In the genomic region with DNA sequence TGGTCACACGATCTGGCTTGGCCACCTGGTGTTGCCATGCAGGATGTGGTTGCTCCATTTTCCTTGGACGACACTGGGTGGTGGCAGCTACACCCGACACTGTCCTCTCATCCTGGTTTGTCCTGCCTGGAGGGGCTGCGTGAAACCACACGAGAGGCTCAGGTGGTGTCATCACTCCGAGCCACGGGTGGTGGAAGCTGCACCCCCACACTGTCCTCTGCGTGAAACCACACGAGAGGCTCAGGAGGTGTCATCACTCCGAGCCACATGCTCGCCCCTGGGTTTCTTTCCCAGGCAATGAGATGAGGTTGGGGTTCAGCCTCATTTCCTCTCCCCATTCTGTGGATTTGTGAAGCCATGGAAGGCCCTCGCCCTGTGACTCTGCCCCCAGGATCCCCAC, we compare ENCODE assay signal across 22 cellular contexts. TPM values are rescaled to one million over a fixed set of nuclear protein-coding genes. Genes with fewer than 3 reads are reported as not detected.
DNase-seq lines count a peak whose midpoint lies in the region; ATAC-seq and TF ChIP-seq lines count a peak whose summit lies in the region.
"Had no signal": no experiment of that assay in that cellular context is flagged by ENCODE, and none has a peak within 500 bp of the region (broad histone marks: within the 10 kb centered on the region; RNA-seq: fewer than 3 reads in every experiment).

No MANE protein-coding gene starts in this region.

- intact Hi-C loops in posterior vena cava (cut with DNase I) = no loop called here

- peaks cover 4% of the 10 kb centered on the region for H3K9me3 Mint-ChIP-seq in chondrocyte (ENCODE audit: low read depth)
- H3K9me3 Mint-ChIP-seq in natural killer cell treated with Interleukin-12 subunit alpha and Interleukin-12 subunit beta and Interleukin-15 and Interleukin-18, amount 100 ng/mL, for 72 hours = peaks cover 3% of the 10 kb centered on the region
- H3K9me3 Mint-ChIP-seq: CD8-positive, alpha-beta T cell had no signal

- no peak overlapping the region for H3K9ac ChIP-seq in BLaER1

- DNase-seq in chondrocyte (ENCODE audit: low spot score) (no peak), posterior vena cava (ENCODE audit: low spot score) (no peak), glomerular visceral epithelial cell (ENCODE audit: extremely low spot score) (no peak)
- DNase-seq in natural killer cell treated with Interleukin-12 subunit alpha and Interleukin-12 subunit beta and Interleukin-15 and Interleukin-18, amount 100 ng/mL, for 72 hours (ENCODE audit: low spot score) = peak; percentile 59
- DNase-seq: 8988T; ACHN; AML-193; BE2C; Caco-2; CD4-positive, CD25-positive, alpha-beta regulatory T cell; CD8-positive, alpha-beta T cell; DMS153; DND-41; GDM1; HFFc6 had no signal

- peak overlapping the region; percentile 84 for H3K4me2 ChIP-seq in BLaER1
- H3K4me2 ChIP-seq: A549, GM23338 had no signal

- peak; percentile 45 to 51 for ATAC-seq in natural killer cell treated with Interleukin-12 subunit alpha and Interleukin-12 subunit beta and Interleukin-15 and Interleukin-18, amount 100 ng/mL, for 72 hours
- no peak for ATAC-seq in GM18909 (IDR thresholded peaks at IDR 0.05; ENCODE audit: poor library complexity, unreplicated experiment)
- ATAC-seq: A549; CD8-positive, alpha-beta T cell; GM12878; GM23338 had no signal

- peaks cover 12% of the 10 kb centered on the region for H3K9me3 ChIP-seq in BLaER1
- H3K9me3 ChIP-seq: A549, BE2C, Caco-2 had no signal

- no peak overlapping the region for H3K4me3 Mint-ChIP-seq in chondrocyte (ENCODE audit: unreplicated experiment)
- H3K4me3 Mint-ChIP-seq in natural killer cell treated with Interleukin-12 subunit alpha and Interleukin-12 subunit beta and Interleukin-15 and Interleukin-18, amount 100 ng/mL, for 72 hours = no peak overlapping the region
- H3K4me3 Mint-ChIP-seq: CD4-positive, CD25-positive, alpha-beta regulatory T cell; CD8-positive, alpha-beta T cell; GM23338; HFFc6 had no signal

- peaks cover 27% of the 10 kb centered on the region for H3K36me3 ChIP-seq in BLaER1
- H3K36me3 ChIP-seq: HAP-1 had no signal

- H3K4me1 ChIP-seq in BLaER1 = peaks cover 67% of the 10 kb centered on the region
- H3K4me1 ChIP-seq: A549, BE2C, Caco-2, HAP-1 had no signal

- H3K4me1 Mint-ChIP-seq in chondrocyte (ENCODE audit: low read depth) = no peaks in the 10 kb centered on the region
- H3K4me1 Mint-ChIP-seq in natural killer cell treated with Interleukin-12 subunit alpha and Interleukin-12 subunit beta and Interleukin-15 and Interleukin-18, amount 100 ng/mL, for 72 hours (ENCODE audit: low read depth in 2 of 2) = peaks cover 6 to 9% of the 10 kb centered on the region in 2 donors
- H3K4me1 Mint-ChIP-seq: GM23338 had no signal

- no peak overlapping the region for H3K27ac ChIP-seq in BLaER1
- H3K27ac ChIP-seq: A549, C4-2B had no signal

- peak overlapping the region; percentile 36 for H3K27ac Mint-ChIP-seq in chondrocyte (ENCODE audit: unreplicated experiment)
- H3K27ac Mint-ChIP-seq in natural killer cell treated with Interleukin-12 subunit alpha and Interleukin-12 subunit beta and Interleukin-15 and Interleukin-18, amount 100 ng/mL, for 72 hours = no peak overlapping the region
- H3K27ac Mint-ChIP-seq: CD4-positive, CD25-positive, alpha-beta regulatory T cell; CD8-positive, alpha-beta T cell; GM23338; HFFc6 had no signal

- H3K36me3 Mint-ChIP-seq in chondrocyte (ENCODE audit: low read depth) = peaks cover 33% of the 10 kb centered on the region
- H3K36me3 Mint-ChIP-seq in natural killer cell treated with Interleukin-12 subunit alpha and Interleukin-12 subunit beta and Interleukin-15 and Interleukin-18, amount 100 ng/mL, for 72 hours = peaks cover 9% of the 10 kb centered on the region

- H3K4me3 ChIP-seq in BLaER1 = no peak overlapping the region
- H3K4me3 ChIP-seq: A549, GM12878, GM23338, HAP-1 had no signal

- H3K27me3 ChIP-seq in BLaER1 = peaks cover 29% of the 10 kb centered on the region
- H3K27me3 ChIP-seq: BE2C had no signal

- no peaks in the 10 kb centered on the region for H3K27me3 Mint-ChIP-seq in chondrocyte (ENCODE audit: low read depth)
- peaks cover 18 to 23% of the 10 kb centered on the region in 2 donors for H3K27me3 Mint-ChIP-seq in natural killer cell treated with Interleukin-12 subunit alpha and Interleukin-12 subunit beta and Interleukin-15 and Interleukin-18, amount 100 ng/mL, for 72 hours

- no peak for TF ChIP-seq CTCF in chondrocyte (IDR thresholded peaks at IDR 0.05)

- H4K20me1 ChIP-seq in BLaER1 = no peaks in the 10 kb centered on the region

RNA-seq across cellular contexts. Expression of a gene that starts 34.3 kb away (rescaled TPM):
- total RNA-seq in chondrocyte (47.7 to 54.6 TPM (median 48.0 TPM) in 3 replicates), posterior vena cava (10 to 100 TPM; 48.9 to 52.6 TPM)
- total RNA-seq in natural killer cell treated with Interleukin-12 subunit alpha and Interleukin-12 subunit beta and Interleukin-15 and Interleukin-18, amount 100 ng/mL, for 72 hours = 1 to 10 TPM; 3.1 to 7.4 TPM
